ENCODE assay signal across 1 cellular context in the genomic region with DNA sequence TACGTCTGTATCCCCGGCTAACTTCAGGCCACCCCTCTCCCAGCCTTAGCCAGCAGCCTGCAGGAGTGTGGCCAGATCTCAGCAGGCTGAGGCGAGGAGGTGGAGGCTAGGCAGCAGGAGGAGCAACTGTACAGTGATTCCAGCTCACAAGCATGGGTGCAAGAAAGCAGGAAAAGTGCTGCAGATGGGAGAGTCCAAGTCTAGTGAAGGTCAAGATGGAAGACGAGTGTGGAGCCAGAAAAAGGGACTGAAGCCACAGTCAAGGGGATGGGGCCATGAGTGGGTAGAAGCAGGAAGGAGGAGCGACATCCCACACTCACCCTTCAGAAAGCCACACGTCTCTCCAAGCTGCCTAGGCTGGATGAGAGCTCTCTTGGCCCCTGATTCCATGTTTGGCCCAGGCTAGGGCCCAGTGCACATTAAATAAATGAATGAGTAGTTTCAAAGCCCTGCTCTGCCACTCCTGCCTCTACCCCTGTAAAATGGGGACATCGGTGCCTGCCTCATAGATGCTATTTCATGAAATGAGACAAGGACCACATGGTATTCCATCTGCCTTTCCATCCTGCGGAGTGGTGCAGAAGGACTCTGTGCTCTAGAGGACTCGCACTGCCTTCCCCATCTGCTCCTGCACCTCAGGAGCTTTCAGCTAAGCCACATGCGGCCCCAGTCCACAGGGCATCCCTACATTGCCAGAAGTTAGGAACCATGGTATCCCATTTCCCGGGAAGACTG.
A peak's percentile ranks its signal among the peaks of the same experiment; 100 is the strongest.
TF ChIP-seq lines count a peak whose summit lies in the region.

No MANE protein-coding gene starts in this region.

TF ChIP-seq in HEK293, 187 proteins besides CTCF, POLR2A, EP300 and RAD21 (continued from another document):
- TF ChIP-seq, protein P1, sequence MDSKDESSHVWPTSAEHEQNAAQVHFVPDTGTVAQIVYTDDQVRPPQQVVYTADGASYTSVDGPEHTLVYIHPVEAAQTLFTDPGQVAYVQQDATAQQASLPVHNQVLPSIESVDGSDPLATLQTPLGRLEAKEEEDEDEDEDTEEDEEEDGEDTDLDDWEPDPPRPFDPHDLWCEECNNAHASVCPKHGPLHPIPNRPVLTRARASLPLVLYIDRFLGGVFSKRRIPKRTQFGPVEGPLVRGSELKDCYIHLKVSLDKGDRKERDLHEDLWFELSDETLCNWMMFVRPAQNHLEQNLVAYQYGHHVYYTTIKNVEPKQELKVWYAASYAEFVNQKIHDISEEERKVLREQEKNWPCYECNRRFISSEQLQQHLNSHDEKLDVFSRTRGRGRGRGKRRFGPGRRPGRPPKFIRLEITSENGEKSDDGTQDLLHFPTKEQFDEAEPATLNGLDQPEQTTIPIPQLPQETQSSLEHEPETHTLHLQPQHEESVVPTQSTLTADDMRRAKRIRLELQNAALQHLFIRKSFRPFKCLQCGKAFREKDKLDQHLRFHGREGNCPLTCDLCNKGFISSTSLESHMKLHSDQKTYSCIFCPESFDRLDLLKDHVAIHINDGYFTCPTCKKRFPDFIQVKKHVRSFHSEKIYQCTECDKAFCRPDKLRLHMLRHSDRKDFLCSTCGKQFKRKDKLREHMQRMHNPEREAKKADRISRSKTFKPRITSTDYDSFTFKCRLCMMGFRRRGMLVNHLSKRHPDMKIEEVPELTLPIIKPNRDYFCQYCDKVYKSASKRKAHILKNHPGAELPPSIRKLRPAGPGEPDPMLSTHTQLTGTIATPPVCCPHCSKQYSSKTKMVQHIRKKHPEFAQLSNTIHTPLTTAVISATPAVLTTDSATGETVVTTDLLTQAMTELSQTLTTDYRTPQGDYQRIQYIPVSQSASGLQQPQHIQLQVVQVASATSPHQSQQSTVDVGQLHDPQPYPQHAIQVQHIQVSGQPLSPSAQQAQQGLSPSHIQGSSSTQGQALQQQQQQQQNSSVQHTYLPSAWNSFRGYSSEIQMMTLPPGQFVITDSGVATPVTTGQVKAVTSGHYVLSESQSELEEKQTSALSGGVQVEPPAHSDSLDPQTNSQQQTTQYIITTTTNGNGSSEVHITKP (tag by site-specific recombination; IDR thresholded peaks at IDR 0.05): peak; percentile 53; the same call in 1 of the 2 replicates
- TF ChIP-seq ZNF48 (tag by site-specific recombination; IDR thresholded peaks at IDR 0.05) (no peak), ZNF677 (tag by site-specific recombination; IDR thresholded peaks at IDR 0.05) (no peak), ZNF664 (tag by site-specific recombination; IDR thresholded peaks at IDR 0.05) (no peak), ZNF16 (tag by site-specific recombination; IDR thresholded peaks at IDR 0.05; ENCODE audit: low read depth) (no peak), ZNF600 (tag by site-specific recombination; IDR thresholded peaks at IDR 0.05) (peak; percentile 42; the same call in 1 of the 2 replicates), IKZF3 (tag by site-specific recombination; IDR thresholded peaks at IDR 0.05) (0 out of 2 replicates have a peak, but pooled peaks have one; percentile 49)
- TF ChIP-seq, protein P2, sequence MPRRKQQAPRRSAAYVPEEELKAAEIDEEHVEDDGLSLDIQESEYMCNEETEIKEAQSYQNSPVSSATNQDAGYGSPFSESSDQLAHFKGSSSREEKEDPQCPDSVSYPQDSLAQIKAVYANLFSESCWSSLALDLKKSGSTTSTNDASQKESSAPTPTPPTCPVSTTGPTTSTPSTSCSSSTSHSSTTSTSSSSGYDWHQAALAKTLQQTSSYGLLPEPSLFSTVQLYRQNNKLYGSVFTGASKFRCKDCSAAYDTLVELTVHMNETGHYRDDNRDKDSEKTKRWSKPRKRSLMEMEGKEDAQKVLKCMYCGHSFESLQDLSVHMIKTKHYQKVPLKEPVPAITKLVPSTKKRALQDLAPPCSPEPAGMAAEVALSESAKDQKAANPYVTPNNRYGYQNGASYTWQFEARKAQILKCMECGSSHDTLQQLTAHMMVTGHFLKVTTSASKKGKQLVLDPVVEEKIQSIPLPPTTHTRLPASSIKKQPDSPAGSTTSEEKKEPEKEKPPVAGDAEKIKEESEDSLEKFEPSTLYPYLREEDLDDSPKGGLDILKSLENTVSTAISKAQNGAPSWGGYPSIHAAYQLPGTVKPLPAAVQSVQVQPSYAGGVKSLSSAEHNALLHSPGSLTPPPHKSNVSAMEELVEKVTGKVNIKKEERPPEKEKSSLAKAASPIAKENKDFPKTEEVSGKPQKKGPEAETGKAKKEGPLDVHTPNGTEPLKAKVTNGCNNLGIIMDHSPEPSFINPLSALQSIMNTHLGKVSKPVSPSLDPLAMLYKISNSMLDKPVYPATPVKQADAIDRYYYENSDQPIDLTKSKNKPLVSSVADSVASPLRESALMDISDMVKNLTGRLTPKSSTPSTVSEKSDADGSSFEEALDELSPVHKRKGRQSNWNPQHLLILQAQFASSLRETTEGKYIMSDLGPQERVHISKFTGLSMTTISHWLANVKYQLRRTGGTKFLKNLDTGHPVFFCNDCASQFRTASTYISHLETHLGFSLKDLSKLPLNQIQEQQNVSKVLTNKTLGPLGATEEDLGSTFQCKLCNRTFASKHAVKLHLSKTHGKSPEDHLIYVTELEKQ (tag by site-specific recombination; IDR thresholded peaks at IDR 0.05; ENCODE audit: borderline replicate concordance): no peak
